ENCODE assay signal across 21 cellular contexts in genomic region chr7:102981451-102981850, GRCh38.
"Had no signal": no experiment of that assay in that cellular context is flagged by ENCODE, and none has a peak within 500 bp of the region (broad histone marks: within the 10 kb centered on the region; RNA-seq: fewer than 3 reads in every experiment).

No MANE protein-coding gene starts in this region.

- H3K4me3 ChIP-seq: dorsolateral prefrontal cortex, lung, mucosa of descending colon, right atrium auricular region, stomach, thyroid gland, vagina had no signal

- ATAC-seq: left lobe of liver; natural killer cell treated with Interleukin-12 subunit alpha and Interleukin-12 subunit beta and Interleukin-15 and Interleukin-18, amount 100 ng/mL, for 72 hours; sciatic nerve; stimulated activated effector memory CD8-positive, alpha-beta T cell treated with anti-CD3 and anti-CD28 coated beads, Interleukin-12 subunit alpha, Interleukin-12 subunit beta, amount 100 ng/mL, for 72 hours had no signal

- DNase-seq: dorsolateral prefrontal cortex; effector CD4-positive, alpha-beta T cell; hypothalamus; immature natural killer cell; islet precursor cell; kidney glomerular epithelial cell; mesenchymal stem cell; mucosa of descending colon; naive B cell; stimulated activated CD4-positive, alpha-beta T cell treated with anti-CD3 and anti-CD28 coated beads, Interleukin-2, amount 100 ng/mL, for 24 hours; stimulated activated CD4-positive, alpha-beta T cell treated with anti-CD3 and anti-CD28 coated beads, Interleukin-4, amount 100 ng/mL, for 24 hours; stimulated activated naive CD4-positive, alpha-beta T cell treated with Interleukin-2 at 50 U/mL for 16 hours; stomach; thyroid gland had no signal
